In genomic region chr2:148812306-148812705, GRCh38 we compare ENCODE assay signal across 12 cellular contexts.
DNase-seq lines count a peak whose midpoint lies in the region; ATAC-seq and TF ChIP-seq lines count a peak whose summit lies in the region.
"Had no signal": no experiment of that assay in that cellular context is flagged by ENCODE, and none has a peak within 500 bp of the region (broad histone marks: within the 10 kb centered on the region; RNA-seq: fewer than 3 reads in every experiment).

No MANE protein-coding gene starts in this region.

- no peak for TF ChIP-seq POLR2A in breast epithelium (IDR thresholded peaks at IDR 0.05)
- TF ChIP-seq POLR2A in vagina (IDR thresholded peaks at IDR 0.05): no peak
- TF ChIP-seq POLR2A in gastroesophageal sphincter (IDR thresholded peaks at IDR 0.05): no peak

- intact Hi-C loops in MCF 10A (cut with micrococcal nuclease) (no loop called here), breast epithelium (cut with DNase I; ENCODE audit: low total_unique reads) (no loop called here), left colon (cut with DNase I, micrococcal nuclease) (no loop called here), vagina (cut with DNase I) (no loop called here), colonic mucosa (cut with DNase I) (no loop called here)

- H3K27ac ChIP-seq in breast epithelium (no peak overlapping the region), brain microvascular endothelial cell (no peak overlapping the region), vagina (peak overlapping the region; percentile 27), gastroesophageal sphincter (peak overlapping the region in 1 of 4 donors; percentile 19), colonic mucosa (no peak overlapping the region)
- H3K27ac ChIP-seq: tibial artery had no signal

- peaks cover 15% of the 10 kb centered on the region for H3K27me3 Mint-ChIP-seq in MCF 10A (ENCODE audit: insufficient read depth, unreplicated experiment)

- peaks cover 7% of the 10 kb centered on the region for H3K36me3 Mint-ChIP-seq in MCF 10A (ENCODE audit: insufficient read depth, unreplicated experiment)

- WGBS in gastroesophageal sphincter (ENCODE audit: low coverage in 1 of 2), 2 donors: 16% methylated on average over 3 of the region's 6 CpGs; no CpG with 5 or more reads in 1 of the 2 donors

- peak; percentile 94 for DNase-seq in MCF 10A (ENCODE audit: unreplicated experiment)
- DNase-seq in breast epithelium (ENCODE audit: low spot score in 2 of 2): no peak
- DNase-seq in brain microvascular endothelial cell: peak; percentile 32
- DNase-seq in left colon: peak; percentile 26 to 55
- DNase-seq in vagina (ENCODE audit: extremely low spot score in 2 of 2): no peak
- DNase-seq in colonic mucosa: no peak
- DNase-seq: mesenchymal stem cell; NCI-H526; stimulated activated CD4-positive, alpha-beta T cell treated with anti-CD3 and anti-CD28 coated beads, Interleukin-1b, Interleukin-23, amount 100 ng/mL, for 48 hours; tibial artery had no signal

- POLR2A ChIA-PET in MCF 10A (lab: Yijun Ruan, JAX): interaction anchor here (0.7 kb wide), 1 partner anchor 23 kb away, joined by 3 read pairs; no protein-coding TSS in a partner anchor

- ATAC-seq in left colon (peak; percentile 40), gastroesophageal sphincter (no peak), HG03025 (IDR thresholded peaks at IDR 0.05; ENCODE audit: low FRiP score, unreplicated experiment) (no peak)

- TF ChIP-seq CTCF in MCF 10A (IDR thresholded peaks at IDR 0.05; ENCODE audit: unreplicated experiment) (no peak), breast epithelium (IDR thresholded peaks at IDR 0.05) (no peak), brain microvascular endothelial cell (IDR thresholded peaks at IDR 0.05; ENCODE audit: low read depth, low read length, missing control alignments) (no peak), vagina (IDR thresholded peaks at IDR 0.05) (no peak), gastroesophageal sphincter (IDR thresholded peaks at IDR 0.05) (no peak), colonic mucosa (IDR thresholded peaks at IDR 0.05) (no peak)

- H3K4me3 ChIP-seq in breast epithelium (no peak overlapping the region), brain microvascular endothelial cell (ENCODE audit: low read depth, low read length) (no peak overlapping the region), vagina (no peak overlapping the region), gastroesophageal sphincter (no peak overlapping the region), colonic mucosa (no peak overlapping the region)
- H3K4me3 ChIP-seq: tibial artery had no signal

- TF ChIP-seq EP300 in gastroesophageal sphincter (IDR thresholded peaks at IDR 0.05): no peak

- H3K27ac Mint-ChIP-seq in MCF 10A (ENCODE audit: low read depth, unreplicated experiment): no peak overlapping the region

- peak overlapping the region; percentile 49 for H3K4me3 Mint-ChIP-seq in MCF 10A (ENCODE audit: unreplicated experiment)

- H3K27me3 ChIP-seq in breast epithelium (no peaks in the 10 kb centered on the region), brain microvascular endothelial cell (replicated peaks) (no peaks in the 10 kb centered on the region), vagina (no peaks in the 10 kb centered on the region), gastroesophageal sphincter (no peaks in the 10 kb centered on the region), colonic mucosa (no peaks in the 10 kb centered on the region)
- H3K27me3 ChIP-seq: tibial artery had no signal

- no peaks in the 10 kb centered on the region for H3K9me3 Mint-ChIP-seq in MCF 10A (ENCODE audit: unreplicated experiment)

- H3K9ac ChIP-seq in colonic mucosa (ENCODE audit: low read depth in 2 of 2, low read length in 2 of 2): no peak overlapping the region

- in situ Hi-C loops in brain microvascular endothelial cell (cut with HindIII; ENCODE audit: low pct_ligation_motif_present, low sequenced_read_pairs): no loop called here

- CTCF ChIA-PET in MCF 10A (lab: Yijun Ruan, JAX): interaction anchor here (1.1 kb wide), 1 partner anchor 12 kb away, joined by 4 read pairs; no protein-coding TSS in a partner anchor

- H3K9me3 ChIP-seq in breast epithelium (no peaks in the 10 kb centered on the region), vagina (no peaks in the 10 kb centered on the region), gastroesophageal sphincter (no peaks in the 10 kb centered on the region), colonic mucosa (no peaks in the 10 kb centered on the region)
- H3K9me3 ChIP-seq: tibial artery had no signal

- H3K4me1 ChIP-seq in breast epithelium (peaks cover 0 to 6% of the 10 kb centered on the region in 2 donors), vagina (peaks cover 23% of the 10 kb centered on the region), gastroesophageal sphincter (peaks cover 0 to 53% (median 0%) of the 10 kb centered on the region in 3 donors), colonic mucosa (no peaks in the 10 kb centered on the region)

- no TSS peak for BruUV-seq in MCF 10A (replicated peaks; lab: Mats Ljungman, UMichigan)

- H3K36me3 ChIP-seq in breast epithelium: no peaks in the 10 kb centered on the region
- H3K36me3 ChIP-seq in brain microvascular endothelial cell (replicated peaks): no peaks in the 10 kb centered on the region
- no peaks in the 10 kb centered on the region for H3K36me3 ChIP-seq in vagina
- H3K36me3 ChIP-seq in gastroesophageal sphincter: no peaks in the 10 kb centered on the region
- no peaks in the 10 kb centered on the region for H3K36me3 ChIP-seq in colonic mucosa
- H3K36me3 ChIP-seq: tibial artery had no signal

- H3K4me1 Mint-ChIP-seq in MCF 10A (ENCODE audit: insufficient read depth, unreplicated experiment): peaks cover 36% of the 10 kb centered on the region

Comparison
In these comparisons a context has a peak if more than half of its experiments do, and no peak if none do; other contexts are left out.
1. DNase-seq: peak in MCF 10A (single experiment), brain microvascular endothelial cell (single experiment) and left colon (2 of 2); none in breast epithelium (0 of 2), vagina (0 of 2) and colonic mucosa (single experiment).